Comparison of ENCODE assay signal across 8 cellular contexts in the genomic region with DNA sequence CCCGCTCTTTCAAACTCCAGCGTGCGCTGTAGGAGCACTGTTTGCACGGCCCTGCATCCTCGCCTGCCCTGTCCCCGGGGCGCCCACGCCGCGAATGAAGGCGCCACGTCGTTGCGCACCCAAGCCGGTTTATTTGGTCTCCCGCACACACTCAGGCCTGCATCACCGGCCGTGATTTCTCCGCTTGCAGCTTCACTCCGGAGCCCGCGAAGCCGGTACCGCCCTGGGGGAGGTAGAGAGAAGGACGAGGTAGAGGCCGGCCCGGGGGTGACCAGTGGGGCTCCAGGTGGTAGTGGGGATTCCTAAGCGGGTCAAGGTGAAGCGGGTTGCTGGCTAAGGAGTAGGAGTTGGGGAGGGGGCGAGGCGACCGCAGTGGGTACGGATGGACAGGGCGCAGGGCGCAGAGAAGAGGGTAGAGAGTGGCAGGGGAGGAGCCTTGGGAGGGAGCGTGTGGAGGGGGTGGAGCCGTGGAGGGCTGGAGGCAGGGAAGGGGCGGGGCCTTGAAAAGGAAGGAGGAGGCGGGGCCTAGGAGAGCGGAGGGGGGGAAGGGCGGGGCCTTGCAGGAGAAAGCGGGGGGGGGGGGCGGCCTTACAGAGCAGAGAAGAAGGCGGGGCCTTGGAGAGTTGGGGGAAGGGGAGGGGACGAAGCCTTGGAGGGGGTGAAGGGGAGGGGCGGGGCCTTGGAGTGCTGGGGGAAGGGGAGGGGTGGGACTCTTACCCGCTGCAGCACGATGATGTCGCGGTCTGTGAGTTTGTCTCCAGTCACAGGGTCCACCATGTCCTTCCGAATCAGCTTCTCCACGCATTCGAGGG. TPM values are rescaled to one million over a fixed set of nuclear protein-coding genes. Genes with fewer than 3 reads are reported as not detected.
DNase-seq lines count a peak whose midpoint lies in the region; ATAC-seq and TF ChIP-seq lines count a peak whose summit lies in the region.

No MANE protein-coding gene starts in this region.

- no peak overlapping the region for H3K4me3 ChIP-seq in right atrium auricular region

- no peak overlapping the region for H3K27ac Mint-ChIP-seq in glutamatergic neuron (ENCODE audit: unreplicated experiment)

- peak; percentile 61 for DNase-seq in Right ventricle myocardium superior
- no peak for DNase-seq in right atrium auricular region (ENCODE audit: low spot score)
- DNase-seq in activated T-cell treated with anti-CD3 and anti-CD28 coated beads, Interleukin-2, amount 50 U/mL, for 48 hours: peak; percentile 74 to 78
- DNase-seq in glutamatergic neuron: peak; percentile 76
- DNase-seq in stimulated activated CD4-positive, alpha-beta T cell treated with anti-CD3 and anti-CD28 coated beads, Interleukin-15, amount 100 ng/mL, for 1 hour (ENCODE audit: low read depth in 1 of 2, low spot score in 1 of 2): peak; percentile 63 to 68
- DNase-seq in kidney glomerular epithelial cell (lab: John Stamatoyannopoulos, UW): no peak

- H3K36me3 ChIP-seq in right atrium auricular region: peaks cover 56% of the 10 kb centered on the region

- intact Hi-C loops in Right ventricle myocardium superior (cut with DNase I): no loop called here

- peaks cover 0 to 14% of the 10 kb centered on the region in 2 donors for H3K4me1 ChIP-seq in right atrium auricular region

- H3K27me3 Mint-ChIP-seq in glutamatergic neuron (ENCODE audit: unreplicated experiment): peaks cover 15% of the 10 kb centered on the region

- H3K36me3 Mint-ChIP-seq in glutamatergic neuron (ENCODE audit: unreplicated experiment): peaks cover 9% of the 10 kb centered on the region

- H3K9me3 ChIP-seq in right atrium auricular region: no peaks in the 10 kb centered on the region

- peaks cover 9% of the 10 kb centered on the region for H3K9me3 Mint-ChIP-seq in glutamatergic neuron (ENCODE audit: unreplicated experiment)

- ATAC-seq in Right ventricle myocardium superior (ENCODE audit: poor library complexity) (peak; percentile 29), GM18868 (IDR thresholded peaks at IDR 0.05; ENCODE audit: unreplicated experiment) (no peak), HG02938 (IDR thresholded peaks at IDR 0.05; ENCODE audit: unreplicated experiment) (no peak)

- TF ChIP-seq CTCF in right atrium auricular region (IDR thresholded peaks at IDR 0.05): no peak
- TF ChIP-seq CTCF in glutamatergic neuron (IDR thresholded peaks at IDR 0.05; ENCODE audit: partially characterized antibody, unreplicated experiment): no peak

- H3K27me3 ChIP-seq in right atrium auricular region: no peaks in the 10 kb centered on the region

- H3K4me1 Mint-ChIP-seq in glutamatergic neuron (ENCODE audit: low read depth, unreplicated experiment): peaks cover 22% of the 10 kb centered on the region

- no peak overlapping the region for H3K27ac ChIP-seq in right atrium auricular region

- H3K4me3 Mint-ChIP-seq in glutamatergic neuron (ENCODE audit: unreplicated experiment): no peak overlapping the region

RNA-seq across cellular contexts. Expression of gene NOSIP, which starts 24.6 kb away (rescaled TPM):
- 45.5 TPM for total RNA-seq in Right ventricle myocardium superior
- 10 to 100 TPM; 39.0 to 62.3 TPM for total RNA-seq in right atrium auricular region
- 94.4 TPM for total RNA-seq in glutamatergic neuron (ENCODE audit: unreplicated experiment)

RNA-seq across cellular contexts. Expression of gene PRRG2, which starts 25.3 kb away (rescaled TPM):
- 0.70 TPM for total RNA-seq in Right ventricle myocardium superior
- total RNA-seq in right atrium auricular region: 1 to 10 TPM in 1 of 2 donors, under 1 TPM in 1; 0.63 to 2.3 TPM
- total RNA-seq in glutamatergic neuron (ENCODE audit: unreplicated experiment): 0.29 TPM

RNA-seq across cellular contexts. Expression of gene RCN3, which starts 28.0 kb away (rescaled TPM):
- 7.3 TPM for total RNA-seq in Right ventricle myocardium superior
- total RNA-seq in right atrium auricular region: 10 to 100 TPM; 15.8 to 17.2 TPM
- 2.5 TPM for total RNA-seq in glutamatergic neuron (ENCODE audit: unreplicated experiment)

RNA-seq across cellular contexts. Expression of gene PRR12, which starts 35.2 kb away (rescaled TPM):
- total RNA-seq in Right ventricle myocardium superior (12.6 TPM), right atrium auricular region (10 to 100 TPM in 1 of 2 donors, 1 to 10 TPM in 1; 6.6 to 13.3 TPM), glutamatergic neuron (ENCODE audit: unreplicated experiment) (39.2 TPM)

RNA-seq across cellular contexts. Expression of gene FCGRT, which starts 43.3 kb away (rescaled TPM):
- total RNA-seq in Right ventricle myocardium superior (98.8 TPM), right atrium auricular region (100 to 1,000 TPM in 1 of 2 donors, 10 to 100 TPM in 1; 98.2 to 123 TPM), glutamatergic neuron (ENCODE audit: unreplicated experiment) (8.9 TPM)

Comparison
In these comparisons a context has a peak if more than half of its experiments do, and no peak if none do; other contexts are left out.
1. DNase-seq: peak in Right ventricle myocardium superior (single experiment), activated T-cell treated with anti-CD3 and anti-CD28 coated beads, Interleukin-2, amount 50 U/mL, for 48 hours (2 of 2), glutamatergic neuron (single experiment) and stimulated activated CD4-positive, alpha-beta T cell treated with anti-CD3 and anti-CD28 coated beads, Interleukin-15, amount 100 ng/mL, for 1 hour (2 of 2); none in right atrium auricular region (single experiment) and kidney glomerular epithelial cell (single experiment).